ENCODE assay signal across 24 cellular contexts in genomic region chr6:50986319-50986718, GRCh38.
DNase-seq lines count a peak whose midpoint lies in the region; ATAC-seq, FAIRE-seq and TF ChIP-seq lines count a peak whose summit lies in the region.
"Had no signal": no experiment of that assay in that cellular context is flagged by ENCODE, and none has a peak within 500 bp of the region (broad histone marks: within the 10 kb centered on the region; RNA-seq: fewer than 3 reads in every experiment).

No MANE protein-coding gene starts in this region.

- no peak for TF ChIP-seq EP300 in K562 (IDR thresholded peaks at IDR 0.05; ENCODE audit: low read length)

- no peaks in the 10 kb centered on the region for H3K27me3 Mint-ChIP-seq in WTC11 (ENCODE audit: low read depth)
- H3K27me3 Mint-ChIP-seq: CD4-positive, alpha-beta memory T cell; IgD-negative memory B cell had no signal

- H3K9me3 Mint-ChIP-seq in WTC11 = no peaks in the 10 kb centered on the region
- H3K9me3 Mint-ChIP-seq: GM23338 had no signal

- no peak for TF ChIP-seq POLR2A in K562 (conservative IDR thresholded peaks at IDR 0.05)

- H2AFZ ChIP-seq in K562 (ENCODE audit: low read depth, low read length) = peak overlapping the region; percentile 49; the same call in 1 of the 2 replicates
- H2AFZ ChIP-seq: GM23338 had no signal

- in situ Hi-C loops in K562 (cut with MboI) = no loop called here

- no peaks in the 10 kb centered on the region for H3K79me2 ChIP-seq in K562 (ENCODE audit: control insufficient read depth, insufficient read depth, low read length)

- H3K4me1 Mint-ChIP-seq in WTC11 = no peaks in the 10 kb centered on the region
- H3K4me1 Mint-ChIP-seq: CD14-positive monocyte; CD4-positive, alpha-beta memory T cell; GM23338; IgD-negative memory B cell had no signal

- no peak overlapping the region for H3K27ac Mint-ChIP-seq in WTC11
- H3K27ac Mint-ChIP-seq: CD14-positive monocyte; CD4-positive, alpha-beta memory T cell; GM23338; IgD-negative memory B cell had no signal

- H3K4me1 ChIP-seq in K562 (replicated peaks in 1 of 2; ENCODE audit: control insufficient read depth in 2 of 2, insufficient read depth in 2 of 2, low read length in 2 of 2) = peaks cover 0 to 8% of the 10 kb centered on the region in 2 experiments; a peak in 4 of 5 replicates
- H3K4me1 ChIP-seq: BLaER1 had no signal

- TF ChIP-seq CTCF in K562 (IDR thresholded peaks at IDR 0.05 in 2 of 3, conservative IDR thresholded peaks at IDR 0.05 in 1 of 3; ENCODE audit: insufficient read depth in 2 of 3, low read depth in 1 of 3, low read length in 3 of 3) = no peak
- TF ChIP-seq CTCF in WTC11 (IDR thresholded peaks at IDR 0.05) = no peak

- no peaks in the 10 kb centered on the region for H3K36me3 ChIP-seq in K562 (ENCODE audit: control insufficient read depth, insufficient read depth, low read length)
- H3K36me3 ChIP-seq: BLaER1 had no signal

- no peaks in the 10 kb centered on the region for H4K20me1 ChIP-seq in K562 (replicated peaks; ENCODE audit: control insufficient read depth, insufficient read depth, low read length)
- H4K20me1 ChIP-seq: BLaER1 had no signal

- no peaks in the 10 kb centered on the region for H3K9me1 ChIP-seq in K562 (ENCODE audit: control insufficient read depth, insufficient read depth, low read length)

- no peak overlapping the region for H3K4me2 ChIP-seq in K562 (ENCODE audit: insufficient read depth, low read length)
- H3K4me2 ChIP-seq: BLaER1, GM23338 had no signal

- intact Hi-C loops in K562 (cut with micrococcal nuclease) = no loop called here

- no peaks in the 10 kb centered on the region for H3K27me3 ChIP-seq in K562 (ENCODE audit: control insufficient read depth in 2 of 2, insufficient read depth in 2 of 2, low read length in 2 of 2)
- H3K27me3 ChIP-seq: BLaER1 had no signal

- H3K36me3 Mint-ChIP-seq in WTC11 = no peaks in the 10 kb centered on the region
- H3K36me3 Mint-ChIP-seq: CD14-positive monocyte; CD4-positive, alpha-beta memory T cell; IgD-negative memory B cell had no signal

- no peak for FAIRE-seq in K562 (lab: Jason Lieb, UNC)
- FAIRE-seq: G401.6, GM12891, GM19239, H54, HepG2 had no signal

- CTCF ChIA-PET in K562 (lab: Yijun Ruan, JAX; ENCODE audit: low intra/inter-chr PET ratio) = no interaction called here
- CTCF ChIA-PET in WTC11 (lab: Charles Lee) = no interaction called here

- no peak for TF ChIP-seq RAD21 in K562 (CRISPR knock-in tag; conservative IDR thresholded peaks at IDR 0.05 in 1 of 2, IDR thresholded peaks at IDR 0.05 in 1 of 2)

- H3K9ac ChIP-seq in K562 (ENCODE audit: insufficient read depth in 1 of 2, low read depth in 2 of 2, low read length in 2 of 2) = no peak overlapping the region
- H3K9ac ChIP-seq: BLaER1 had no signal

- ATAC-seq in K562 = no peak
- ATAC-seq in GM21825 (IDR thresholded peaks at IDR 0.05; ENCODE audit: unreplicated experiment) = no peak
- no peak for ATAC-seq in WTC11
- ATAC-seq: GM23338, HepG2 had no signal

- no peak overlapping the region for H3K4me3 ChIP-seq in K562
- H3K4me3 ChIP-seq: BLaER1, GM23338 had no signal

- no peaks in the 10 kb centered on the region for H3K9me3 ChIP-seq in K562 (replicated peaks; ENCODE audit: control insufficient read depth, insufficient read depth, low read depth, low read length)
- H3K9me3 ChIP-seq: BLaER1 had no signal

- no peak overlapping the region for H3K27ac ChIP-seq in K562 (ENCODE audit: extremely low read depth, low read depth, low read length)
- H3K27ac ChIP-seq: BLaER1, HL-60 had no signal

- POLR2A ChIA-PET in K562 (lab: Yijun Ruan, JAX) (no interaction called here), WTC11 (lab: Charles Lee) (no interaction called here)

- peak; percentile 28 for DNase-seq in DMS53 treated with DMSO at 0.1 percent for 48 hours (lab: John Stamatoyannopoulos, UW; ENCODE audit: unreplicated experiment)
- DNase-seq in M059J (ENCODE audit: low read depth) = peak; percentile 74
- no peak for DNase-seq in K562 (ENCODE audit: extremely low read depth in 1 of 4, low spot score in 3 of 4)
- peak; percentile 79 for DNase-seq in kidney tubule cell (ENCODE audit: low spot score)
- no peak for DNase-seq in cortex of kidney (lab: John Stamatoyannopoulos, UW)
- no peak for DNase-seq in T-helper 2 cell
- DNase-seq in WTC11 (ENCODE audit: low spot score) = no peak
- DNase-seq: 8988T; CD4-positive, alpha-beta memory T cell; DMS153; DND-41; EL; HCEC 1CT had no signal

- BruUV-seq in K562 (replicated peaks; lab: Mats Ljungman, UMichigan) = no TSS peak

- H3K4me3 Mint-ChIP-seq in WTC11 = no peak overlapping the region
- H3K4me3 Mint-ChIP-seq: CD14-positive monocyte; CD4-positive, alpha-beta memory T cell; GM23338; IgD-negative memory B cell had no signal

TF ChIP-seq in K562, 482 proteins besides CTCF, POLR2A, EP300 and RAD21 (continues in another document):
- TF ChIP-seq CTBP1 (IDR thresholded peaks at IDR 0.05; ENCODE audit: borderline replicate concordance) = no peak
- no peak for TF ChIP-seq ZBTB8A (IDR thresholded peaks at IDR 0.05; ENCODE audit: partially characterized antibody)
- no peak for TF ChIP-seq MITF (IDR thresholded peaks at IDR 0.05)
- no peak for TF ChIP-seq ZNF778 (CRISPR knock-in tag; IDR thresholded peaks at IDR 0.05)
- TF ChIP-seq PBX2 (CRISPR knock-in tag; IDR thresholded peaks at IDR 0.05; ENCODE audit: low read depth) = no peak
- no peak for TF ChIP-seq PBX2 (tag; conservative IDR thresholded peaks at IDR 0.05; ENCODE audit: low read depth)

TF ChIP-seq in WTC11, 78 proteins besides CTCF, POLR2A, EP300 and RAD21:
- TF ChIP-seq ZNF317 (CRISPR knock-in tag; IDR thresholded peaks at IDR 0.05; ENCODE audit: borderline replicate concordance, low read depth) (no peak), MLX (CRISPR knock-in tag; IDR thresholded peaks at IDR 0.05) (no peak)

Comparison
In these comparisons a context has a peak if more than half of its experiments do, and no peak if none do; other contexts are left out.
1. DNase-seq: peak in DMS53 treated with DMSO at 0.1 percent for 48 hours (single experiment), M059J (single experiment) and kidney tubule cell (single experiment); none in K562 (0 of 4), cortex of kidney (single experiment), T-helper 2 cell (0 of 5) and WTC11 (single experiment).